In genomic region chr7:153523320-153524015, GRCh38 we compare ENCODE assay signal across 26 cellular contexts.
DNase-seq lines count a peak whose midpoint lies in the region; ATAC-seq and TF ChIP-seq lines count a peak whose summit lies in the region.
"Had no signal": no experiment of that assay in that cellular context is flagged by ENCODE, and none has a peak within 500 bp of the region (broad histone marks: within the 10 kb centered on the region; RNA-seq: fewer than 3 reads in every experiment).

No MANE protein-coding gene starts in this region.

- H3K27ac ChIP-seq in heart left ventricle (peak overlapping the region in 7 of 12 donors; percentile 20 to 79 (median 30)), right atrium auricular region (peak overlapping the region in 1 of 2 donors; percentile 61)
- H3K27ac ChIP-seq: adrenal gland, HL-60, parathyroid adenoma had no signal

- H3K9me3 ChIP-seq in heart left ventricle = peaks cover 0 to 2% (median 0%) of the 10 kb centered on the region in 12 donors
- no peaks in the 10 kb centered on the region for H3K9me3 ChIP-seq in right atrium auricular region
- H3K9me3 ChIP-seq: adrenal gland, BE2C had no signal

- peak in 2 of 4 donors; percentile 41 to 57 for ATAC-seq in heart left ventricle
- ATAC-seq: HepG2; natural killer cell treated with Interleukin-12 subunit alpha and Interleukin-12 subunit beta and Interleukin-15 and Interleukin-18, amount 100 ng/mL, for 72 hours; stimulated activated memory B cell treated with anti-CD40 and anti-IgM and Interleukin-4, amounts not matched to agents 10 μg/mL and 1 μg/mL and 100 μg/mL, for 72 hours had no signal

- TF ChIP-seq CTCF in heart left ventricle (IDR thresholded peaks at IDR 0.05) (no peak), right atrium auricular region (IDR thresholded peaks at IDR 0.05) (no peak)

- H3K27me3 ChIP-seq in heart left ventricle = no peaks in the 10 kb centered on the region
- H3K27me3 ChIP-seq in right atrium auricular region = no peaks in the 10 kb centered on the region
- H3K27me3 ChIP-seq: adrenal gland had no signal

- H3K36me3 ChIP-seq in heart left ventricle = no peaks in the 10 kb centered on the region
- H3K36me3 ChIP-seq in right atrium auricular region = no peaks in the 10 kb centered on the region
- H3K36me3 ChIP-seq: adrenal gland, BE2C had no signal

- intact Hi-C loops in heart left ventricle (cut with DNase I) = loop anchor here in 1 of 10 donors (2.0 to 5.0 kb wide), 2 partner anchors 51 to 133 kb away; no protein-coding TSS in a partner anchor
- intact Hi-C loops in posterior cingulate gyrus (cut with DNase I) = no loop called here

- H3K4me3 ChIP-seq in heart left ventricle (no peak overlapping the region), right atrium auricular region (no peak overlapping the region)
- H3K4me3 ChIP-seq: adrenal gland had no signal

- 67 to 77% (median 76%) methylated on average over 16 of the region's 16 CpGs for WGBS in heart left ventricle, 4 donors

- no peak for TF ChIP-seq POLR2A in heart left ventricle (IDR thresholded peaks at IDR 0.05)

- H3K4me1 ChIP-seq in heart left ventricle = no peaks in the 10 kb centered on the region
- peaks cover 0 to 8% of the 10 kb centered on the region in 2 donors for H3K4me1 ChIP-seq in right atrium auricular region
- H3K4me1 ChIP-seq: adrenal gland, BE2C, parathyroid adenoma had no signal

- peak in 1 of 5 donors; percentile 37 for DNase-seq in heart left ventricle
- no peak for DNase-seq in right atrium auricular region (ENCODE audit: low spot score)
- DNase-seq in hippocampal formation (lab: John Stamatoyannopoulos, UW) = peak; percentile 4 to 23
- DNase-seq in posterior cingulate gyrus = peak; percentile 23 to 91 (median 50)
- DNase-seq in SKM-1 treated with dmso at 0.1 percent for 144 hours (lab: John Stamatoyannopoulos, UW; ENCODE audit: unreplicated experiment) = no peak
- DNase-seq in NCI-H2227 (lab: John Stamatoyannopoulos, UW; ENCODE audit: unreplicated experiment) = no peak
- DNase-seq in activated naive CD4-positive, alpha-beta T cell treated with Interleukin-2 at 50 U/mL for 16 hours = no peak
- DNase-seq in AG08395 (ENCODE audit: low spot score) = no peak
- DNase-seq: activated CD4-positive, alpha-beta T cell treated with anti-CD3 and anti-CD28 coated beads for 48 hours; activated naive CD4-positive, alpha-beta T cell; activated T-cell treated with anti-CD3 and anti-CD28 coated beads, Interleukin-2, amount 50 U/mL, for 48 hours; BE2C; DMS53; GDM1; glutamatergic neuron; NCI-H1694 treated with DMSO at 0.1 percent for 48 hours; NCI-H526; SK-N-SH; stimulated activated CD4-positive, alpha-beta T cell treated with anti-CD3 and anti-CD28 coated beads, Interleukin-2, amount 100 ng/mL, for 24 hours; T-helper 2 cell had no signal

Comparison
In these comparisons a context has a peak if more than half of its experiments do, and no peak if none do; other contexts are left out.
1. DNase-seq: peak in hippocampal formation (2 of 2) and posterior cingulate gyrus (10 of 10); none in right atrium auricular region (single experiment), SKM-1 treated with dmso at 0.1 percent for 144 hours (single experiment), NCI-H2227 (single experiment), activated naive CD4-positive, alpha-beta T cell treated with Interleukin-2 at 50 U/mL for 16 hours (single experiment) and AG08395 (single experiment).